Comparison of ENCODE assay signal across 8 cellular contexts in the genomic region with DNA sequence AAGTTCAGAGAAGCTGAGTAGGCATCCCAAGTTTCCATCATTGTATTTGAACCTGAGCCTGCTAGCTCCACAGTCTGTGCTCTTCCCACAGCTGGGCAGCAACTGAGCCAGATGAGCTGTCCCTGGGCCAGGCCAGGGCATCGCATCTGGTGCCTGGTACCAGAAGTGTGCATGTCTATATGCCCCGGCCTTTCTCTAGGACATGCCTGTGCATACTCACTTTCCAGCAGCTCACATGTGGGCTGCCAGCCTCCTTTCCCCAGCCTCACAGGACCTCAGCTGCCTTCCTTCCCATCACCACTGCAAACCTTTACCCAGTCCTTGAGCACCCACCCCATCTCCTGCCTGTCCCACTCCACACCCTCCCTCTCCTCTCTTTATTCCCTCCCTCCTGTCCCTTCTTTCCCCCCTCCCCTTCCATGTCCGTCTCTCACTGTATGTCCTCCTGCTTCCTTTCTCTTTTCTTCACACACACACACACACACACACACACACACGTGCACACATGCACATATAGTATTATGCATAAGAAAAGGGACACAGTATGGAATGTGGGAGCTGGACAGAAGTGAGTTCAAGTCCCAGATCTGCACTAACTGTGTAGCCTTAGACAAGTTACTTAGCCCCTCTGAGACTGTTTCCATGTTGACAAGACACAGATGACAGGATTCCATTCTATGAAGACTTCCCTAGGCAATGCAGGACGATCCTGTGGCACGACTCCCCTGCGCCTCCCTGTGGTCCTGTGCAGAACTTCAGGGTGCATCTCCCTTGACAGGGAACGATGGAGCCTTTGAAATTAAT. TPM values are rescaled to one million over a fixed set of nuclear protein-coding genes. Genes with fewer than 3 reads are reported as not detected.
DNase-seq lines count a peak whose midpoint lies in the region; ATAC-seq, FAIRE-seq and TF ChIP-seq lines count a peak whose summit lies in the region.

No MANE protein-coding gene starts in this region.

- H3K9me3 ChIP-seq in OCI-LY7 (ENCODE audit: low read length) (no peaks in the 10 kb centered on the region), pancreas (no peaks in the 10 kb centered on the region), upper lobe of right lung (no peaks in the 10 kb centered on the region)

- H3K4me2 ChIP-seq in OCI-LY7 (ENCODE audit: low read length): no peak overlapping the region

- ATAC-seq in GM19395 (IDR thresholded peaks at IDR 0.05; ENCODE audit: unreplicated experiment) (peak; percentile 85), HG03442 (IDR thresholded peaks at IDR 0.05; ENCODE audit: unreplicated experiment) (peak; percentile 88), pancreas (peak in 3 of 4 donors; percentile 54 to 76 (median 70)), upper lobe of right lung (peak; percentile 71)

- H3K27me3 Mint-ChIP-seq in Calu3 (ENCODE audit: unreplicated experiment): peaks cover 48% of the 10 kb centered on the region
- H3K27me3 Mint-ChIP-seq in activated T-helper 1 cell treated with anti-CD3 and anti-CD28 coated beads, Interleukin-12 subunit alpha, Interleukin-12 subunit beta, Interleukin-2, Interleukin-4 antibody, amounts not matched to agents 30 ng/mL and 10 ng/mL and 1 ng/mL, durations not matched to agents 14 hours and 24 hours and 36 hours (ENCODE audit: insufficient read depth): peaks cover 15% of the 10 kb centered on the region

- no peak overlapping the region for H2AFZ ChIP-seq in OCI-LY7 (ENCODE audit: low read length)

- no peak for FAIRE-seq in pancreas (lab: Jason Lieb, UNC)

- H3K27me3 ChIP-seq in pancreas (no peaks in the 10 kb centered on the region), upper lobe of right lung (peaks cover 14% of the 10 kb centered on the region)

- no peaks in the 10 kb centered on the region for H3K79me2 ChIP-seq in OCI-LY7 (ENCODE audit: insufficient read depth, low read depth, low read length)

- H3K4me3 Mint-ChIP-seq in Calu3 (ENCODE audit: low read depth, unreplicated experiment): no peak overlapping the region
- H3K4me3 Mint-ChIP-seq in activated T-helper 1 cell treated with anti-CD3 and anti-CD28 coated beads, Interleukin-12 subunit alpha, Interleukin-12 subunit beta, Interleukin-2, Interleukin-4 antibody, amounts not matched to agents 30 ng/mL and 10 ng/mL and 1 ng/mL, durations not matched to agents 14 hours and 24 hours and 36 hours: no peak overlapping the region

- no peak overlapping the region for H3K27ac Mint-ChIP-seq in Calu3 (ENCODE audit: unreplicated experiment)
- no peak overlapping the region for H3K27ac Mint-ChIP-seq in activated T-helper 1 cell treated with anti-CD3 and anti-CD28 coated beads, Interleukin-12 subunit alpha, Interleukin-12 subunit beta, Interleukin-2, Interleukin-4 antibody, amounts not matched to agents 30 ng/mL and 10 ng/mL and 1 ng/mL, durations not matched to agents 14 hours and 24 hours and 36 hours

- no peaks in the 10 kb centered on the region for H3K9me2 ChIP-seq in OCI-LY7 (ENCODE audit: insufficient read depth, low read length)

- H3K4me3 ChIP-seq in OCI-LY7 (ENCODE audit: low read depth, low read length, poor library complexity, severe bottlenecking) (no peak overlapping the region), foreskin fibroblast (ENCODE audit: low read depth in 1 of 2, low read length in 2 of 2) (no peak overlapping the region), pancreas (no peak overlapping the region), upper lobe of right lung (no peak overlapping the region)

- H4K20me1 ChIP-seq in OCI-LY7 (ENCODE audit: insufficient read depth, low read length): no peaks in the 10 kb centered on the region

- H3K36me3 ChIP-seq in OCI-LY7 (ENCODE audit: insufficient read depth, low read length) (no peaks in the 10 kb centered on the region), pancreas (no peaks in the 10 kb centered on the region), upper lobe of right lung (no peaks in the 10 kb centered on the region)

- peak; percentile 40 for DNase-seq in Calu3
- peak; percentile 67 for DNase-seq in OCI-LY7 (ENCODE audit: low spot score)
- DNase-seq in activated T-helper 1 cell treated with anti-CD3 and anti-CD28 coated beads, Interleukin-12 subunit alpha, Interleukin-12 subunit beta, Interleukin-2, Interleukin-4 antibody, amounts not matched to agents 30 ng/mL and 10 ng/mL and 1 ng/mL, durations not matched to agents 14 hours and 24 hours and 36 hours (ENCODE audit: low spot score): peak; percentile 37
- peak; percentile 18 to 60 for DNase-seq in foreskin fibroblast
- peak in 1 of 6 donors; percentile 20 for DNase-seq in pancreas
- no peak for DNase-seq in upper lobe of right lung

- TF ChIP-seq CTCF in Calu3 (IDR thresholded peaks at IDR 0.05; ENCODE audit: unreplicated experiment): no peak
- TF ChIP-seq CTCF in OCI-LY7 (conservative IDR thresholded peaks at IDR 0.05; ENCODE audit: low read length): peak; percentile 91
- peak; percentile 66 for TF ChIP-seq CTCF in foreskin fibroblast (IDR thresholded peaks at IDR 0.05; ENCODE audit: low read depth, low read length)
- TF ChIP-seq CTCF in pancreas (IDR thresholded peaks at IDR 0.05): peak in 3 of 4 donors; percentile 23 to 39 (median 34)
- peak; percentile 66 for TF ChIP-seq CTCF in upper lobe of right lung (IDR thresholded peaks at IDR 0.05)

- no peak overlapping the region for H3K27ac ChIP-seq in OCI-LY7 (ENCODE audit: low read depth, low read length, poor library complexity, severe bottlenecking)
- H3K27ac ChIP-seq in pancreas: no peak overlapping the region
- H3K27ac ChIP-seq in upper lobe of right lung: no peak overlapping the region

- POLR2A ChIA-PET in OCI-LY7 (lab: Charles Lee): interaction anchor here (0.7 to 0.8 kb wide), 2 partner anchors 36 to 112 kb away, joined by 3 to 4 read pairs; no protein-coding TSS in a partner anchor

- CTCF ChIA-PET in Calu3 (lab: Charles Lee): no interaction called here
- CTCF ChIA-PET in OCI-LY7 (lab: Charles Lee; ENCODE audit: unreplicated experiment): interaction anchor here (0.9 to 1.1 kb wide), 2 partner anchors 38 to 57 kb away, joined by 3 to 4 read pairs; no protein-coding TSS in a partner anchor

- peaks cover 3% of the 10 kb centered on the region for H3K36me3 Mint-ChIP-seq in Calu3 (ENCODE audit: insufficient read depth, unreplicated experiment)
- no peaks in the 10 kb centered on the region for H3K36me3 Mint-ChIP-seq in activated T-helper 1 cell treated with anti-CD3 and anti-CD28 coated beads, Interleukin-12 subunit alpha, Interleukin-12 subunit beta, Interleukin-2, Interleukin-4 antibody, amounts not matched to agents 30 ng/mL and 10 ng/mL and 1 ng/mL, durations not matched to agents 14 hours and 24 hours and 36 hours (ENCODE audit: low read depth)

- no peaks in the 10 kb centered on the region for H3K9me3 Mint-ChIP-seq in Calu3 (ENCODE audit: low read depth, unreplicated experiment)
- H3K9me3 Mint-ChIP-seq in activated T-helper 1 cell treated with anti-CD3 and anti-CD28 coated beads, Interleukin-12 subunit alpha, Interleukin-12 subunit beta, Interleukin-2, Interleukin-4 antibody, amounts not matched to agents 30 ng/mL and 10 ng/mL and 1 ng/mL, durations not matched to agents 14 hours and 24 hours and 36 hours: no peaks in the 10 kb centered on the region

- 33 to 35% methylated on average over 8 of the region's 8 CpGs for whole genome bisulfite sequencing in pancreas, 2 donors

- H3K4me1 ChIP-seq in OCI-LY7 (ENCODE audit: insufficient read depth, low read length, poor library complexity, severe bottlenecking) (no peaks in the 10 kb centered on the region), pancreas (no peaks in the 10 kb centered on the region), upper lobe of right lung (no peaks in the 10 kb centered on the region)

- BruUV-seq in Calu3 (replicated peaks; lab: Mats Ljungman, UMichigan) (no TSS peak), OCI-LY7 (replicated peaks; lab: Mats Ljungman, UMichigan) (no TSS peak)

- intact Hi-C loops in Calu3 (cut with micrococcal nuclease; ENCODE audit: unreplicated experiment) (no loop called here), OCI-LY7 (cut with micrococcal nuclease; ENCODE audit: unreplicated experiment) (loop anchor here (1.0 to 2.0 kb wide), 2 partner anchors 44 to 57 kb away; no protein-coding TSS in a partner anchor), pancreas (cut with DNase I) (no loop called here), upper lobe of right lung (cut with DNase I) (no loop called here)
- intact Hi-C loops in activated T-helper 1 cell treated with anti-CD3 and anti-CD28 coated beads, Interleukin-12 subunit alpha, Interleukin-12 subunit beta, Interleukin-2, Interleukin-4 antibody, amounts not matched to agents 30 ng/mL and 10 ng/mL and 1 ng/mL, durations not matched to agents 14 hours and 24 hours and 36 hours (cut with micrococcal nuclease): loop anchor here (1.0 kb wide), 1 partner anchor 57 kb away; no protein-coding TSS in a partner anchor

- no peaks in the 10 kb centered on the region for H3K4me1 Mint-ChIP-seq in Calu3 (ENCODE audit: low read depth, unreplicated experiment)
- peaks cover 5% of the 10 kb centered on the region for H3K4me1 Mint-ChIP-seq in activated T-helper 1 cell treated with anti-CD3 and anti-CD28 coated beads, Interleukin-12 subunit alpha, Interleukin-12 subunit beta, Interleukin-2, Interleukin-4 antibody, amounts not matched to agents 30 ng/mL and 10 ng/mL and 1 ng/mL, durations not matched to agents 14 hours and 24 hours and 36 hours (ENCODE audit: low read depth)

RNA-seq across cellular contexts. Expression of a gene that starts 10.9 kb away (rescaled TPM):
- not detected in 2 replicates for total RNA-seq in Calu3 (2022)
- total RNA-seq in OCI-LY7 (2014; rRNA removed; shearing (Covaris generic)): not detected in 2 replicates
- not detected in 2 replicates for total RNA-seq in OCI-LY7 (2022)
- 0.47 and 0.66 TPM in 2 replicates for total RNA-seq in activated T-helper 1 cell treated with anti-CD3 and anti-CD28 coated beads, Interleukin-12 subunit alpha, Interleukin-12 subunit beta, Interleukin-2, Interleukin-4 antibody, amounts not matched to agents 30 ng/mL and 10 ng/mL and 1 ng/mL, durations not matched to agents 14 hours and 24 hours and 36 hours
- total RNA-seq in pancreas: under 1 TPM in 5 of 6 donors, not detected in 1; 0.03 to 0.50 (median 0.32) TPM
- polyA plus RNA-seq in pancreas: under 1 TPM; 0.72 to 0.77 TPM
- total RNA-seq in upper lobe of right lung: 0.35 TPM

RNA-seq across cellular contexts. Expression of a gene that starts 20.1 kb away (rescaled TPM):
- not detected in 2 replicates for total RNA-seq in Calu3 (2022)
- not detected in 2 replicates for total RNA-seq in OCI-LY7 (2014; rRNA removed; shearing (Covaris generic))
- total RNA-seq in OCI-LY7 (2022): not detected in 2 replicates
- total RNA-seq in activated T-helper 1 cell treated with anti-CD3 and anti-CD28 coated beads, Interleukin-12 subunit alpha, Interleukin-12 subunit beta, Interleukin-2, Interleukin-4 antibody, amounts not matched to agents 30 ng/mL and 10 ng/mL and 1 ng/mL, durations not matched to agents 14 hours and 24 hours and 36 hours: not detected in 2 replicates
- total RNA-seq in pancreas: not detected
- not detected for polyA plus RNA-seq in pancreas
- not detected for total RNA-seq in upper lobe of right lung

RNA-seq across cellular contexts. Expression of a gene that starts 31.6 kb away (rescaled TPM):
- total RNA-seq in Calu3 (2022): not detected in 2 replicates
- not detected in 2 replicates for total RNA-seq in OCI-LY7 (2014; rRNA removed; shearing (Covaris generic))
- not detected in 2 replicates for total RNA-seq in OCI-LY7 (2022)
- total RNA-seq in activated T-helper 1 cell treated with anti-CD3 and anti-CD28 coated beads, Interleukin-12 subunit alpha, Interleukin-12 subunit beta, Interleukin-2, Interleukin-4 antibody, amounts not matched to agents 30 ng/mL and 10 ng/mL and 1 ng/mL, durations not matched to agents 14 hours and 24 hours and 36 hours: not detected in 2 replicates
- total RNA-seq in pancreas: under 1 TPM in 1 of 6 donors, not detected in 5; 0.32 TPM
- under 1 TPM; 0.09 to 0.23 TPM for polyA plus RNA-seq in pancreas
- not detected for total RNA-seq in upper lobe of right lung

RNA-seq across cellular contexts. Expression of a gene that starts 36.1 kb away (rescaled TPM):
- total RNA-seq in Calu3 (2022): not detected in 2 replicates
- not detected in 2 replicates for total RNA-seq in OCI-LY7 (2014; rRNA removed; shearing (Covaris generic))
- total RNA-seq in OCI-LY7 (2022): not detected in 2 replicates
- not detected in 2 replicates for total RNA-seq in activated T-helper 1 cell treated with anti-CD3 and anti-CD28 coated beads, Interleukin-12 subunit alpha, Interleukin-12 subunit beta, Interleukin-2, Interleukin-4 antibody, amounts not matched to agents 30 ng/mL and 10 ng/mL and 1 ng/mL, durations not matched to agents 14 hours and 24 hours and 36 hours
- not detected for total RNA-seq in pancreas
- not detected for polyA plus RNA-seq in pancreas
- not detected for total RNA-seq in upper lobe of right lung

RNA-seq across cellular contexts. Expression of a gene that starts 39.6 kb away (rescaled TPM):
- total RNA-seq in Calu3 (2022): not detected in 2 replicates
- total RNA-seq in OCI-LY7 (2014; rRNA removed; shearing (Covaris generic)): not detected in 2 replicates
- total RNA-seq in OCI-LY7 (2022): not detected in 2 replicates
- not detected in 2 replicates for total RNA-seq in activated T-helper 1 cell treated with anti-CD3 and anti-CD28 coated beads, Interleukin-12 subunit alpha, Interleukin-12 subunit beta, Interleukin-2, Interleukin-4 antibody, amounts not matched to agents 30 ng/mL and 10 ng/mL and 1 ng/mL, durations not matched to agents 14 hours and 24 hours and 36 hours
- not detected for total RNA-seq in pancreas
- not detected for polyA plus RNA-seq in pancreas
- total RNA-seq in upper lobe of right lung: 0.41 TPM

Comparison
In these comparisons a context has a peak if more than half of its experiments do, and no peak if none do; other contexts are left out.
1. intact Hi-C loops: an anchor here in OCI-LY7 (1.0 to 2.0 kb wide) and activated T-helper 1 cell treated with anti-CD3 and anti-CD28 coated beads, Interleukin-12 subunit alpha, Interleukin-12 subunit beta, Interleukin-2, Interleukin-4 antibody, amounts not matched to agents 30 ng/mL and 10 ng/mL and 1 ng/mL, durations not matched to agents 14 hours and 24 hours and 36 hours (1.0 kb wide); none called in Calu3, pancreas and upper lobe of right lung.